ENCODE assay signal across 24 cellular contexts in genomic region chr3:185060655-185061054, GRCh38.
"Had no signal": no experiment of that assay in that cellular context is flagged by ENCODE, and none has a peak within 500 bp of the region (broad histone marks: within the 10 kb centered on the region; RNA-seq: fewer than 3 reads in every experiment).

No MANE protein-coding gene starts in this region.

- H3K4me2 ChIP-seq: SK-N-SH had no signal

- H3K27ac ChIP-seq: RWPE1 had no signal

- H3K9ac ChIP-seq: SK-N-SH had no signal

- H3K9me3 ChIP-seq: SK-N-SH had no signal

- H3K27me3 ChIP-seq: MG63 had no signal

- ATAC-seq: Panc1, PC-3, T-cell had no signal

- DNase-seq: Karpas-422; KG1; MG63; NCI-H1092; NCI-H1105 treated with DMSO at 0.1 percent for 48 hours; NCI-H1417 treated with DMSO at 0.1 percent for 48 hours; NCI-H146; NCI-H1694 treated with DMSO at 0.1 percent for 48 hours; NCI-H1930; NCI-H2081; NCI-H2107; NCI-H2227 treated with DMSO at 0.1 percent for 48 hours; NCI-H510A; NCI-H524 treated with DMSO at 0.1 percent for 48 hours; NCI-H69; NCI-H774; NK-92 treated with Interleukin-12 subunit alpha and Interleukin-12 subunit beta, amount 100 ng/mL, for 24 hours; PC-3; SHP77; SK-N-SH; SW 1271; T-cell had no signal

- H3K4me3 ChIP-seq: MG63 had no signal
